In the genomic region with DNA sequence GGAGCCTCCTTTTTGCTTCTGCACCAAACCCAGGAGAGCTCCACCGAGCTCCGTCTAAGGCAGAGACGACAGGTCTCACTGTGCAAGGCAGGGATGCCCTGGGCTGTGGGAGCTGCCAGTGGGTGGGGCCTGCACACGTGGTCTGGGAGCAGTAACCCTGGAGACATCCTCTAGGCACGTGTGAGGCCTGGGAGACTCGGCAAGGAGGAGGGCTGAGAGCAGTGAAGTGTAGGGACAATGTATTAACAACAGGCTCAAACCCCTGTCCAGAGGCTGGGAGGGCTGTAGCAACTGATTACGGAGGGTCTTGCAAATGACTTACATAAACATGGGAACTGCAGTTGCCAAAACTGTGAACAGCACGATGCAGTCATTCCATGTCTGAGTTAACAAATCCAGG, we compare ENCODE assay signal across 1 cellular context.
TF ChIP-seq lines count a peak whose summit lies in the region.

No MANE protein-coding gene starts in this region.

TF ChIP-seq in H1, 55 proteins besides CTCF, POLR2A, EP300 and RAD21 (continued from another document):
- TF ChIP-seq ASH2L (IDR thresholded peaks at IDR 0.05; ENCODE audit: low read length): no peak
- no peak for TF ChIP-seq MAFK (IDR thresholded peaks at IDR 0.05; ENCODE audit: low read depth, low read length)
